ENCODE assay signal across 2 cellular contexts in the genomic region with DNA sequence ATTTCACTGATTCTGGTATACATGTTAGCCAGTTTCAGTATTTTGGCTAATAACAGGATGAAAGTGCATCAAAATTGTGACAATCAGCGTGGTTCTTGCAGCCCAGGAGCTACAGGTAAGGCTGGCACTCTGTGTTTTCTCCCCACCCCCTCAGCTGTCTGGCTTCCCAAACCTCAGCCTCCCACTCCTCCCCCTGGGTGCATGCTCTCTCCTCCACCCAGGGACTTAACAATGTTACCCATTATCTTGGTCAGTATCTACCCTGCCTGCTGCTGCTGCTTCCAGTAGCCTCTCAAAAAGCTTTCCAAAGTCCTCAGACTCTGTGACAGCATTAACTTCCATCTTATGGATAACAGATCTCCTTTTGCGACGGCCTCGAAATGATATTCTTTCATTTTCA.
TF ChIP-seq lines count a peak whose summit lies in the region.

No MANE protein-coding gene starts in this region.

TF ChIP-seq in SK-N-SH treated with all-trans-retinoic acid at 6 μM for 48 hours, 23 proteins besides CTCF, POLR2A, EP300 and RAD21 (continued from another document):
- TF ChIP-seq, protein P1, sequence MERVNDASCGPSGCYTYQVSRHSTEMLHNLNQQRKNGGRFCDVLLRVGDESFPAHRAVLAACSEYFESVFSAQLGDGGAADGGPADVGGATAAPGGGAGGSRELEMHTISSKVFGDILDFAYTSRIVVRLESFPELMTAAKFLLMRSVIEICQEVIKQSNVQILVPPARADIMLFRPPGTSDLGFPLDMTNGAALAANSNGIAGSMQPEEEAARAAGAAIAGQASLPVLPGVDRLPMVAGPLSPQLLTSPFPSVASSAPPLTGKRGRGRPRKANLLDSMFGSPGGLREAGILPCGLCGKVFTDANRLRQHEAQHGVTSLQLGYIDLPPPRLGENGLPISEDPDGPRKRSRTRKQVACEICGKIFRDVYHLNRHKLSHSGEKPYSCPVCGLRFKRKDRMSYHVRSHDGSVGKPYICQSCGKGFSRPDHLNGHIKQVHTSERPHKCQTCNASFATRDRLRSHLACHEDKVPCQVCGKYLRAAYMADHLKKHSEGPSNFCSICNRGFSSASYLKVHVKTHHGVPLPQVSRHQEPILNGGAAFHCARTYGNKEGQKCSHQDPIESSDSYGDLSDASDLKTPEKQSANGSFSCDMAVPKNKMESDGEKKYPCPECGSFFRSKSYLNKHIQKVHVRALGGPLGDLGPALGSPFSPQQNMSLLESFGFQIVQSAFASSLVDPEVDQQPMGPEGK (CRISPR knock-in tag; IDR thresholded peaks at IDR 0.05; ENCODE audit: borderline replicate concordance): no peak
- TF ChIP-seq, protein P2, sequence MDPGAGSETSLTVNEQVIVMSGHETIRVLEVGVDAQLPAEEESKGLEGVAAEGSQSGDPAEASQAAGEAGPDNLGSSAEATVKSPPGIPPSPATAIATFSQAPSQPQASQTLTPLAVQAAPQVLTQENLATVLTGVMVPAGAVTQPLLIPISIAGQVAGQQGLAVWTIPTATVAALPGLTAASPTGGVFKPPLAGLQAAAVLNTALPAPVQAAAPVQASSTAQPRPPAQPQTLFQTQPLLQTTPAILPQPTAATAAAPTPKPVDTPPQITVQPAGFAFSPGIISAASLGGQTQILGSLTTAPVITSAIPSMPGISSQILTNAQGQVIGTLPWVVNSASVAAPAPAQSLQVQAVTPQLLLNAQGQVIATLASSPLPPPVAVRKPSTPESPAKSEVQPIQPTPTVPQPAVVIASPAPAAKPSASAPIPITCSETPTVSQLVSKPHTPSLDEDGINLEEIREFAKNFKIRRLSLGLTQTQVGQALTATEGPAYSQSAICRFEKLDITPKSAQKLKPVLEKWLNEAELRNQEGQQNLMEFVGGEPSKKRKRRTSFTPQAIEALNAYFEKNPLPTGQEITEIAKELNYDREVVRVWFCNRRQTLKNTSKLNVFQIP (CRISPR knock-in tag; IDR thresholded peaks at IDR 0.05; ENCODE audit: borderline replicate concordance, low read depth): no peak

TF ChIP-seq in SK-N-SH, 30 proteins besides CTCF, POLR2A, EP300 and RAD21 (continued from another document):
- TF ChIP-seq MEF2A (IDR thresholded peaks at IDR 0.05; ENCODE audit: borderline replicate concordance, low read depth) (no peak), FOXJ3 (CRISPR knock-in tag; IDR thresholded peaks at IDR 0.05) (no peak)
TF ChIP-seq in SK-N-SH: peak in this region for 0.
